Comparison of ENCODE assay signal across 8 cellular contexts in genomic region chr1:161165742-161166668, GRCh38. TPM values are rescaled to one million over a fixed set of nuclear protein-coding genes. Genes with fewer than 3 reads are reported as not detected.
DNase-seq lines count a peak whose midpoint lies in the region; TF ChIP-seq lines count a peak whose summit lies in the region.

Gene PPOX, plus strand, starts transcription at chr1:161166426. Its CDS starts 422 bp downstream, at chr1:161166848.

- peak; percentile 94 for DNase-seq in GF-D8 (lab: John Stamatoyannopoulos, UW)
- DNase-seq in HCEC 1CT, result peak; percentile 99
- peak; percentile 100 for DNase-seq in MM.1S
- DNase-seq in SIG-M5 (lab: John Stamatoyannopoulos, UW), result peak; percentile 97
- DNase-seq in activated gamma-delta T cell (lab: John Stamatoyannopoulos, UW), result peak; percentile 66
- peak; percentile 99 for DNase-seq in fibroblast of villous mesenchyme (ENCODE audit: low read depth)
- DNase-seq in neural crest cell (ENCODE audit: low read depth, low spot score), result peak; percentile 86

- H3K4me3 Mint-ChIP-seq in neural crest cell, result peak within 1 kb of the TSS; percentile 94

- H3K9me3 Mint-ChIP-seq in neural crest cell, result no peaks in the 10 kb centered on the region

- H3F3A ChIP-seq in MM.1S (ENCODE audit: insufficient read depth, low read length), result peaks cover 26% of the 10 kb centered on the region

- no peaks in the 10 kb centered on the region for H3K9me2 ChIP-seq in MM.1S (replicated peaks; ENCODE audit: insufficient read depth, low read length)

- H3K9me3 ChIP-seq in MM.1S (replicated peaks; ENCODE audit: insufficient read depth, low read length) (no peaks in the 10 kb centered on the region), stomach smooth muscle (ENCODE audit: control insufficient read depth in 2 of 2, low read length in 2 of 2) (no peaks in the 10 kb centered on the region)

- H3K79me2 ChIP-seq in MM.1S (ENCODE audit: low read length), result peaks cover 11% of the 10 kb centered on the region

- peak within 1 kb of the TSS; percentile 72 for H3K27ac ChIP-seq in MM.1S (ENCODE audit: low read length)
- peak within 1 kb of the TSS; percentile 89 for H3K27ac ChIP-seq in stomach smooth muscle (ENCODE audit: low read length)

- TF ChIP-seq CTCF in MM.1S (IDR thresholded peaks at IDR 0.05; ENCODE audit: low read length) (peak; percentile 65), fibroblast of villous mesenchyme (IDR thresholded peaks at IDR 0.05; ENCODE audit: insufficient read depth, low read depth, low read length) (peak; percentile 45), neural crest cell (conservative IDR thresholded peaks at IDR 0.05) (peak; percentile 57)

- H3K27ac Mint-ChIP-seq in neural crest cell (ENCODE audit: unreplicated experiment), result peak within 1 kb of the TSS; percentile 95

- H3K36me3 Mint-ChIP-seq in neural crest cell (ENCODE audit: low read depth), result peaks cover 4% of the 10 kb centered on the region

- H3K4me1 ChIP-seq in MM.1S (ENCODE audit: low read length) (peaks cover 9% of the 10 kb centered on the region), stomach smooth muscle (ENCODE audit: control insufficient read depth, insufficient read depth, low read length) (peaks cover 36% of the 10 kb centered on the region)

- H4K20me1 ChIP-seq in MM.1S (ENCODE audit: insufficient read depth, low read length), result no peaks in the 10 kb centered on the region

- H3K4me2 ChIP-seq in MM.1S (ENCODE audit: low read depth, low read length), result peak within 1 kb of the TSS; percentile 93

- H3K9ac ChIP-seq in MM.1S (ENCODE audit: low read length), result peak within 1 kb of the TSS; percentile 81
- H3K9ac ChIP-seq in stomach smooth muscle (ENCODE audit: low read length in 2 of 2), result peak within 1 kb of the TSS; percentile 87 to 95

- no peaks in the 10 kb centered on the region for H3K27me3 Mint-ChIP-seq in neural crest cell (ENCODE audit: low read depth)

- H3K27me3 ChIP-seq in MM.1S (replicated peaks; ENCODE audit: insufficient read depth, low read length) (no peaks in the 10 kb centered on the region), stomach smooth muscle (ENCODE audit: control insufficient read depth in 1 of 2, insufficient read depth in 2 of 2, low read length in 2 of 2) (no peaks in the 10 kb centered on the region)

- peaks cover 41% of the 10 kb centered on the region for H3K4me1 Mint-ChIP-seq in neural crest cell

- H3K36me3 ChIP-seq in MM.1S (replicated peaks; ENCODE audit: insufficient read depth, low read length) (0 out of 2 replicates have a peak, but pooled peaks cover 6% of the 10 kb centered on the region), stomach smooth muscle (ENCODE audit: control insufficient read depth in 2 of 2, insufficient read depth in 2 of 2, low read length in 2 of 2) (peaks cover 18 to 44% of the 10 kb centered on the region in 2 donors)

- peak within 1 kb of the TSS; percentile 66 for H2AFZ ChIP-seq in MM.1S (ENCODE audit: low read length)

- H3K4me3 ChIP-seq in MM.1S (ENCODE audit: low read length) (peak within 1 kb of the TSS; percentile 82), fibroblast of villous mesenchyme (ENCODE audit: low read depth, low read length) (peak within 1 kb of the TSS; percentile 87), stomach smooth muscle (ENCODE audit: low read length in 2 of 2) (peak within 1 kb of the TSS; percentile 92 to 95)

RNA-seq across cellular contexts. Expression of gene PPOX, which starts in this region (rescaled TPM):
- total RNA-seq in fibroblast of villous mesenchyme (10.4 and 12.9 TPM in 2 replicates), neural crest cell (48.3 and 48.6 TPM in 2 replicates)

Comparison
In these comparisons a context has a peak if more than half of its experiments do, and no peak if none do; other contexts are left out.
1. Peak in every context shown above with its lines: DNase-seq, H3K4me3 ChIP-seq and H3K27ac ChIP-seq.